6 cellular contexts compared by ENCODE assay signal in the genomic region with DNA sequence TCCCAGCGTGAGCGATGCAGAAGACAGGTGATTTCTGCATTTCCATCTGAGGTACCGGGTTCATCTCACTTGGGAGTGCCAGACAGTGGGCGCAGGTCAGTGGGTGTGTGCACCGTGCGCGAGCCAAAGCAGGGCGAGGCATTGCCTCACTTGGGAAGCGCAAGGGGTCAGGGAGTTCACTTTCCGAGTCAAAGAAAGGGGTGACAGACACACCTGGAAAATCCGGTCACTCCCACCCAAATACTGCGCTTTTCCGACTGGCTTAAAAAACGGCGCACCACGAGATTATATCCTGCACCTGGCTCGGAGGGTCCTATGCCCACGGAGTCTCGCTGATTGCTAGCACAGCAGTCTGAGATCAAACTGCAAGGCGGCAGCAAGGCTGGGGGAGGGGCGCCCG. TPM values are rescaled to one million over a fixed set of nuclear protein-coding genes. Genes with fewer than 3 reads are reported as not detected.
"Had no signal": no experiment of that assay in that cellular context is flagged by ENCODE, and none has a peak within 500 bp of the region (broad histone marks: within the 10 kb centered on the region; RNA-seq: fewer than 3 reads in every experiment).

No MANE protein-coding gene starts in this region.

RNA-seq across cellular contexts. Expression of gene PLAAT5, which starts 55.6 kb away (rescaled TPM):
- total RNA-seq: dermis blood vessel endothelial cell, endothelial cell of umbilical vein, fibroblast of villous mesenchyme, foreskin keratinocyte, left lobe of liver had no signal
- polyA plus RNA-seq: endothelial cell of umbilical vein, foreskin keratinocyte, mammary epithelial cell had no signal
